In genomic region chr12:47818701-47819543, GRCh38 we compare ENCODE assay signal across 8 cellular contexts. TPM values are rescaled to one million over a fixed set of nuclear protein-coding genes. Genes with fewer than 3 reads are reported as not detected.
DNase-seq lines count a peak whose midpoint lies in the region; ATAC-seq, FAIRE-seq and TF ChIP-seq lines count a peak whose summit lies in the region.

No MANE protein-coding gene starts in this region.

- TF ChIP-seq POLR2A in H54 (IDR thresholded peaks at IDR 0.05; ENCODE audit: low read depth, low read length) (peak; percentile 37; the same call in 1 of the 2 replicates), ovary (IDR thresholded peaks at IDR 0.05) (peak; percentile 23)

- TF ChIP-seq EP300 in ovary (IDR thresholded peaks at IDR 0.05): no peak

- H3K9me3 ChIP-seq in ovary: no peaks in the 10 kb centered on the region

- peaks cover 31% of the 10 kb centered on the region for H3K36me3 Mint-ChIP-seq in Calu3 (ENCODE audit: insufficient read depth, unreplicated experiment)

- H3K4me1 Mint-ChIP-seq in Calu3 (ENCODE audit: low read depth, unreplicated experiment): peaks cover 64% of the 10 kb centered on the region

- intact Hi-C loops in Calu3 (cut with micrococcal nuclease; ENCODE audit: unreplicated experiment): no loop called here
- intact Hi-C loops in Right ventricle myocardium superior (cut with DNase I): no loop called here
- intact Hi-C loops in ovary (cut with DNase I): loop anchor here in 1 of 4 donors (10.0 kb wide), 1 partner anchor 734 kb away; no protein-coding TSS in a partner anchor

- CTCF ChIA-PET in Calu3 (lab: Charles Lee): interaction anchor here (3.0 kb wide), 1 partner anchor 19 kb away, joined by 17 read pairs; no protein-coding TSS in a partner anchor

- H3K4me3 ChIP-seq in ovary: peak overlapping the region; percentile 81

- no peaks in the 10 kb centered on the region for H3K36me3 ChIP-seq in ovary

- TF ChIP-seq CTCF in Calu3 (IDR thresholded peaks at IDR 0.05; ENCODE audit: unreplicated experiment) (no peak), ovary (IDR thresholded peaks at IDR 0.05) (no peak)

- peak; percentile 52 for DNase-seq in Calu3
- DNase-seq in H54 (ENCODE audit: insufficient read length, low spot score): peak; percentile 55
- DNase-seq in NCI-H510A (lab: John Stamatoyannopoulos, UW): peak; percentile 29
- peak; percentile 46 for DNase-seq in activated naive CD4-positive, alpha-beta T cell treated with anti-CD3 and anti-CD28 coated beads, Interleukin-2, amount 50 U/mL, for 16 hours
- DNase-seq in Right ventricle myocardium superior: peak; percentile 87
- DNase-seq in ovary: peak; percentile 67 to 83 (median 77)
- DNase-seq in epidermal melanocyte (ENCODE audit: insufficient read length, low spot score): no peak

- peak overlapping the region; percentile 93 to 96 for H3K27ac ChIP-seq in ovary

- peak overlapping the region; percentile 79 for H3K27ac Mint-ChIP-seq in Calu3 (ENCODE audit: unreplicated experiment)

- H3K27me3 Mint-ChIP-seq in Calu3 (ENCODE audit: unreplicated experiment): no peaks in the 10 kb centered on the region

- 2 to 4% (median 3%) methylated on average over 39 to 49 of the region's 49 CpGs for WGBS in ovary, 3 donors

- FAIRE-seq in H54 (lab: Jason Lieb, UNC): no peak

- peak overlapping the region; percentile 72 for H3K4me3 Mint-ChIP-seq in Calu3 (ENCODE audit: low read depth, unreplicated experiment)

- no TSS peak for BruUV-seq in Calu3 (replicated peaks; lab: Mats Ljungman, UMichigan)

- no peaks in the 10 kb centered on the region for H3K27me3 ChIP-seq in ovary

- no peaks in the 10 kb centered on the region for H3K9me3 Mint-ChIP-seq in Calu3 (ENCODE audit: low read depth, unreplicated experiment)

- ATAC-seq in Right ventricle myocardium superior (ENCODE audit: poor library complexity): peak; percentile 38
- ATAC-seq in HG03565 (IDR thresholded peaks at IDR 0.05; ENCODE audit: unreplicated experiment): no peak

- peaks cover 42% of the 10 kb centered on the region for H3K4me1 ChIP-seq in ovary (ENCODE audit: insufficient read depth)

RNA-seq across cellular contexts. Expression of gene HDAC7, which starts 0.8 kb away (rescaled TPM):
- 41.8 and 44.0 TPM in 2 replicates for total RNA-seq in Calu3 (2022)
- 35.9 TPM for total RNA-seq in Right ventricle myocardium superior
- total RNA-seq in ovary: 100 to 1,000 TPM in 5 of 7 donors, 10 to 100 TPM in 2; 47.2 to 151 (median 103) TPM
- polyA plus RNA-seq in ovary: 10 to 100 TPM; 40.1 to 79.4 TPM

RNA-seq across cellular contexts. Expression of gene SLC48A1, which starts 45.9 kb away (rescaled TPM):
- 17.0 and 17.2 TPM in 2 replicates for total RNA-seq in Calu3 (2022)
- total RNA-seq in Right ventricle myocardium superior: 26.8 TPM
- total RNA-seq in ovary: 100 to 1,000 TPM in 2 of 7 donors, 10 to 100 TPM in 5; 36.7 to 143 (median 98.3) TPM
- 10 to 100 TPM; 24.1 to 41.1 TPM for polyA plus RNA-seq in ovary
